Comparison of ENCODE assay signal across 8 cellular contexts in genomic region chr7:92254800-92255199, GRCh38. TPM values are rescaled to one million over a fixed set of nuclear protein-coding genes. Genes with fewer than 3 reads are reported as not detected.
DNase-seq lines count a peak whose midpoint lies in the region; ATAC-seq, FAIRE-seq and TF ChIP-seq lines count a peak whose summit lies in the region.
"Not testable (repeated sequence)": the region's sequence is repeated elsewhere in the genome, so short reads cannot be mapped to it uniquely, and the experiment has no call there.

No MANE protein-coding gene starts in this region.

- WGBS in K562 (ENCODE audit: insufficient coverage, low coverage, missing lambda C conversion rate): 25% methylated on average over 1 of the region's 1 CpG

- H3K4me1 ChIP-seq in HEK293 (ENCODE audit: control insufficient read depth, insufficient read depth, low read length); K562 (replicated peaks in 1 of 2; ENCODE audit: control insufficient read depth in 2 of 2, insufficient read depth in 2 of 2, low read length in 2 of 2): not testable (repeated sequence)

- not testable (repeated sequence) for BruUV-seq in K562 (replicated peaks; lab: Mats Ljungman, UMichigan)

- TF ChIP-seq EP300 in K562 (IDR thresholded peaks at IDR 0.05; ENCODE audit: low read length): not testable (repeated sequence)

- not testable (repeated sequence) for TF ChIP-seq POLR2A in K562 (conservative IDR thresholded peaks at IDR 0.05)

- not testable (repeated sequence) for H3K36me3 ChIP-seq in HEK293 (ENCODE audit: control insufficient read depth in 2 of 2, insufficient read depth in 1 of 2, low read length in 2 of 2)
- H3K36me3 ChIP-seq in K562 (ENCODE audit: control insufficient read depth, insufficient read depth, low read length): peaks cover 10% of the 10 kb centered on the region

- ATAC-seq in activated T-helper 17 cell treated with anti-CD3 and anti-CD28 coated beads, Interleukin-2, amount 50 U/mL, for 72 hours (replicated peaks); K562: not testable (repeated sequence)

- not testable (repeated sequence) for TF ChIP-seq RAD21 in K562 (CRISPR knock-in tag; conservative IDR thresholded peaks at IDR 0.05 in 1 of 2, IDR thresholded peaks at IDR 0.05 in 1 of 2)

- H4K20me1 ChIP-seq in K562 (replicated peaks; ENCODE audit: control insufficient read depth, insufficient read depth, low read length): not testable (repeated sequence)

- not testable (repeated sequence) for H3K9me3 ChIP-seq in HEK293 (ENCODE audit: control insufficient read depth, insufficient read depth, low read depth, low read length); K562 (replicated peaks; ENCODE audit: control insufficient read depth, insufficient read depth, low read depth, low read length)

- H3K4me3 Mint-ChIP-seq in activated T-helper 17 cell treated with anti-CD3 and anti-CD28 coated beads, Interleukin-2, amount 50 U/mL, for 72 hours: not testable (repeated sequence)

- not testable (repeated sequence) for H3K27me3 ChIP-seq in K562 (ENCODE audit: control insufficient read depth in 2 of 2, insufficient read depth in 2 of 2, low read length in 2 of 2)

- H3K9ac ChIP-seq in K562 (ENCODE audit: insufficient read depth in 1 of 2, low read depth in 2 of 2, low read length in 2 of 2): not testable (repeated sequence)

- not testable (repeated sequence) for H3K4me2 ChIP-seq in K562 (ENCODE audit: insufficient read depth, low read length)

- in situ Hi-C loops in K562 (cut with MboI): not testable (repeated sequence)

- peaks cover 66% of the 10 kb centered on the region; the same call in 2 of the 3 replicates for H3K79me2 ChIP-seq in K562 (ENCODE audit: control insufficient read depth, insufficient read depth, low read length)

- peaks cover 23% of the 10 kb centered on the region for H3K36me3 Mint-ChIP-seq in activated T-helper 17 cell treated with anti-CD3 and anti-CD28 coated beads, Interleukin-2, amount 50 U/mL, for 72 hours (ENCODE audit: low read depth)

- not testable (repeated sequence) for H3K9me1 ChIP-seq in K562 (ENCODE audit: control insufficient read depth, insufficient read depth, low read length)

- intact Hi-C loops in K562 (cut with micrococcal nuclease): not testable (repeated sequence)

- peaks cover 20% of the 10 kb centered on the region for H3K4me1 Mint-ChIP-seq in activated T-helper 17 cell treated with anti-CD3 and anti-CD28 coated beads, Interleukin-2, amount 50 U/mL, for 72 hours

- H3K4me3 ChIP-seq in HEK293 (ENCODE audit: low read depth, low read length); K562; fibroblast of mammary gland (ENCODE audit: control insufficient read depth, low read depth, low read length): not testable (repeated sequence)

- POLR2A ChIA-PET in HEK293 (lab: Yijun Ruan, JAX): not testable (repeated sequence)
- POLR2A ChIA-PET in K562 (lab: Yijun Ruan, JAX): interaction anchor here (1.1 kb wide), 1 partner anchor 9 kb away, joined by 4 read pairs; the partner anchor contains the start of genes ANKIB1 and KRIT1

- DNase-seq in A172 (ENCODE audit: low spot score) (peak; percentile 40), OCI-M1 (lab: John Stamatoyannopoulos, UW) (peak; percentile 86), fibroblast of mammary gland (ENCODE audit: low read depth) (peak; percentile 62), myocyte (ENCODE audit: low read depth) (peak; percentile 26), stromal cell of bone marrow (ENCODE audit: low read depth) (peak; percentile 33)
- not testable (repeated sequence) for DNase-seq in K562 (ENCODE audit: extremely low read depth in 1 of 4, low spot score in 3 of 4)

- FAIRE-seq in K562 (lab: Jason Lieb, UNC): not testable (repeated sequence)

- H2AFZ ChIP-seq in K562 (ENCODE audit: low read depth, low read length): not testable (repeated sequence)

- peak overlapping the region; percentile 5 for H3K27ac Mint-ChIP-seq in activated T-helper 17 cell treated with anti-CD3 and anti-CD28 coated beads, Interleukin-2, amount 50 U/mL, for 72 hours

- H3K27me3 Mint-ChIP-seq in activated T-helper 17 cell treated with anti-CD3 and anti-CD28 coated beads, Interleukin-2, amount 50 U/mL, for 72 hours: not testable (repeated sequence)

- not testable (repeated sequence) for TF ChIP-seq CTCF in HEK293 (tag by site-specific recombination; IDR thresholded peaks at IDR 0.05); K562 (IDR thresholded peaks at IDR 0.05 in 2 of 3, conservative IDR thresholded peaks at IDR 0.05 in 1 of 3; ENCODE audit: insufficient read depth in 2 of 3, low read depth in 1 of 3, low read length in 3 of 3); fibroblast of mammary gland (conservative IDR thresholded peaks at IDR 0.05; ENCODE audit: control insufficient read depth, insufficient read depth, low read depth, low read length)

- not testable (repeated sequence) for H3K27ac ChIP-seq in HEK293 (ENCODE audit: extremely low read depth, low read depth, low read length); K562 (ENCODE audit: extremely low read depth, low read depth, low read length)

- not testable (repeated sequence) for H3K9me3 Mint-ChIP-seq in activated T-helper 17 cell treated with anti-CD3 and anti-CD28 coated beads, Interleukin-2, amount 50 U/mL, for 72 hours

- CTCF ChIA-PET in HEK293 (lab: Yijun Ruan, JAX); K562 (lab: Yijun Ruan, JAX; ENCODE audit: low intra/inter-chr PET ratio): not testable (repeated sequence)

TF ChIP-seq in HEK293, 187 proteins besides CTCF, POLR2A, EP300 and RAD21:
- peak; percentile 74 for TF ChIP-seq SETDB1 (IDR thresholded peaks at IDR 0.05; ENCODE audit: insufficient read length, low read length)
TF ChIP-seq in HEK293: peak in this region for 1; not testable (repeated sequence) for 186.

TF ChIP-seq in K562, 482 proteins besides CTCF, POLR2A, EP300 and RAD21 (continues in another document):
- TF ChIP-seq ZFP36 (IDR thresholded peaks at IDR 0.05; ENCODE audit: low read depth, low read length, partially characterized antibody): peak; percentile 38
- TF ChIP-seq YY1 (IDR thresholded peaks at IDR 0.05; ENCODE audit: borderline replicate concordance in 1 of 3, control insufficient read depth in 1 of 3, extremely low read depth in 1 of 3, insufficient read depth in 3 of 3, insufficient read length in 1 of 3, insufficient replicate concordance in 2 of 3, low read depth in 1 of 3, low read length in 2 of 3): peak in 1 of 3 experiments; percentile 50

RNA-seq across cellular contexts. Expression of gene ANKIB1, which starts 9.0 kb away (rescaled TPM):
- 46.1 and 47.1 TPM in 2 replicates for total RNA-seq in A172 (2014; rRNA removed; shearing (Covaris generic))
- total RNA-seq in activated T-helper 17 cell treated with anti-CD3 and anti-CD28 coated beads, Interleukin-2, amount 50 U/mL, for 72 hours: 10 to 100 TPM; 38.6 to 39.9 TPM
- total RNA-seq in K562 (2011; cell fraction: chromatin; rRNA removed; ENCODE audit: low replicate concordance): 44.4 and 158 TPM in 2 replicates
- total RNA-seq in K562 (2011; cell fraction: nucleolus; rRNA removed): 15.7 and 25.1 TPM in 2 replicates
- 33.9 and 38.9 TPM in 2 replicates for total RNA-seq in K562 (2011; cell fraction: nucleoplasm; rRNA removed)
- total RNA-seq in K562 (2014; rRNA removed): 8.7 and 12.9 TPM in 2 replicates
- 21.6 and 26.5 TPM in 2 replicates for total RNA-seq in K562 (2014; rRNA removed; fragmentation: Illumina TruSeq; extraction: Trizol)
- total RNA-seq in K562 (2015; rRNA removed; fragmentation: Illumina TruSeq; extraction: Trizol): 18.8 and 19.0 TPM in 2 replicates
- total RNA-seq in K562 (2021): 18.9 and 20.0 TPM in 2 replicates
- 19.4 and 25.2 TPM in 2 replicates for polyA plus RNA-seq in K562 (2011; rRNA removed)
- polyA plus RNA-seq in K562 (2011; cell fraction: cytosol; rRNA removed): 8.1 and 8.5 TPM in 2 replicates
- 57.1 and 61.1 TPM in 2 replicates for polyA plus RNA-seq in K562 (2011; cell fraction: nucleus; rRNA removed)
- polyA plus RNA-seq in K562 (2012): 9.7 and 10.8 TPM in 2 replicates
- 11.9 and 16.1 TPM in 2 replicates for polyA plus RNA-seq in K562 (2014; fragmentation: Illumina TruSeq; extraction: Trizol)
- 1 to 10 TPM; 5.9 to 7.4 TPM for polyA plus RNA-seq in K562 (2014; fragmentation: Nextera tagmentation; extraction: Ambion mirVana)
- polyA plus RNA-seq in K562 (2014; rRNA removed): 10.0 and 11.6 TPM in 2 replicates
- polyA minus RNA-seq in K562 (2011; rRNA and poly(A)+ RNA removed): 38.2 and 47.0 TPM in 2 replicates
- 15.3 and 18.0 TPM in 2 replicates for polyA minus RNA-seq in K562 (2011; cell fraction: cytosol; rRNA and poly(A)+ RNA removed)
- 24.4 and 43.3 TPM in 2 replicates for polyA minus RNA-seq in K562 (2011; cell fraction: nucleus; rRNA and poly(A)+ RNA removed)
- 34.6 and 37.6 TPM in 2 replicates for total RNA-seq in myocyte
- 21.7 TPM for polyA plus RNA-seq in myocyte (2012)

RNA-seq across cellular contexts. Expression of gene KRIT1, which starts 9.1 kb away (rescaled TPM):
- total RNA-seq in A172 (2014; rRNA removed; shearing (Covaris generic)): 41.2 and 50.4 TPM in 2 replicates
- 10 to 100 TPM; 33.2 to 40.6 TPM for total RNA-seq in activated T-helper 17 cell treated with anti-CD3 and anti-CD28 coated beads, Interleukin-2, amount 50 U/mL, for 72 hours
- 158 and 334 TPM in 2 replicates for total RNA-seq in K562 (2011; cell fraction: chromatin; rRNA removed; ENCODE audit: low replicate concordance)
- total RNA-seq in K562 (2011; cell fraction: nucleolus; rRNA removed): 55.7 and 66.5 TPM in 2 replicates
- total RNA-seq in K562 (2011; cell fraction: nucleoplasm; rRNA removed): 143 and 208 TPM in 2 replicates
- total RNA-seq in K562 (2014; rRNA removed) (35.1 and 55.9 TPM in 2 replicates), K562 (2014; rRNA removed; fragmentation: Illumina TruSeq; extraction: Trizol) (71.6 and 80.8 TPM in 2 replicates), K562 (2015; rRNA removed; fragmentation: Illumina TruSeq; extraction: Trizol) (58.3 and 68.1 TPM in 2 replicates), K562 (2021) (32.8 and 37.9 TPM in 2 replicates), myocyte (59.2 and 60.4 TPM in 2 replicates)
- polyA plus RNA-seq in K562 (2011; rRNA removed) (65.8 and 81.4 TPM in 2 replicates), K562 (2014; fragmentation: Illumina TruSeq; extraction: Trizol) (67.4 and 69.1 TPM in 2 replicates), K562 (2014; fragmentation: Nextera tagmentation; extraction: Ambion mirVana) (10 to 100 TPM; 21.5 to 21.7 TPM), K562 (2014; rRNA removed) (51.1 and 58.1 TPM in 2 replicates)
- polyA plus RNA-seq in K562 (2011; cell fraction: cytosol; rRNA removed): 20.5 and 31.6 TPM in 2 replicates
- polyA plus RNA-seq in K562 (2011; cell fraction: nucleus; rRNA removed): 54.8 and 71.5 TPM in 2 replicates
- 26.4 and 31.0 TPM in 2 replicates for polyA plus RNA-seq in K562 (2012)
- polyA minus RNA-seq in K562 (2011; rRNA and poly(A)+ RNA removed): 94.6 and 105 TPM in 2 replicates
- 14.5 and 15.3 TPM in 2 replicates for polyA minus RNA-seq in K562 (2011; cell fraction: cytosol; rRNA and poly(A)+ RNA removed)
- polyA minus RNA-seq in K562 (2011; cell fraction: nucleus; rRNA and poly(A)+ RNA removed): 70.0 and 79.6 TPM in 2 replicates
- 20.2 TPM for polyA plus RNA-seq in myocyte (2012)
